31 cellular contexts compared by ENCODE assay signal in genomic region chrX:497201-497710, GRCh38.
"Had no signal": no experiment of that assay in that cellular context is flagged by ENCODE, and none has a peak within 500 bp of the region (broad histone marks: within the 10 kb centered on the region; RNA-seq: fewer than 3 reads in every experiment).

No MANE protein-coding gene starts in this region.

- ATAC-seq: activated naive CD8-positive, alpha-beta T cell treated with anti-CD3 and anti-CD28 coated beads, Interleukin-2, amount 50 U/mL, for 24 hours; Panc1 had no signal

- H3K27ac ChIP-seq: SJSA1, VCaP had no signal

- FAIRE-seq: bronchial epithelial cell had no signal

- H3K36me3 ChIP-seq: SJSA1 had no signal

- H3K27me3 ChIP-seq: SJSA1 had no signal

- H3K4me1 Mint-ChIP-seq: activated B cell treated with CpG ODN at 0.5 μM for 24 hours; activated naive CD4-positive, alpha-beta T cell treated with anti-CD3 and anti-CD28 coated beads, Interleukin-2, amount 10 ng/mL, durations not matched to agents 7 days and 5 days; activated naive CD8-positive, alpha-beta T cell treated with anti-CD3 and anti-CD28 coated beads, Interleukin-2, amount 50 U/mL, for 24 hours had no signal

- DNase-seq: activated B cell treated with CpG ODN at 0.5 μM for 24 hours; activated CD4-positive, alpha-beta memory T cell treated with anti-CD3 and anti-CD28 coated beads for 36 hours; activated CD4-positive, alpha-beta T cell treated with anti-CD3 and anti-CD28 coated beads for 4 hours; activated CD4-positive, alpha-beta T cell treated with anti-CD3 and anti-CD28 coated beads, Interleukin-2, amount 50 U/mL, for 1 hour; activated CD4-positive, CD25-positive, alpha-beta regulatory T cell treated with anti-CD3 and anti-CD28 coated beads, Interleukin-2, amount 50 U/mL, for 72 hours; activated CD8-positive, alpha-beta memory T cell treated with anti-CD3 and anti-CD28 coated beads, Interleukin-2, amount 50 U/mL, for 4 hours; activated effector memory CD4-positive, alpha-beta T cell treated with Interleukin-2 at 50 U/mL for 16 hours; activated naive CD4-positive, alpha-beta T cell treated with anti-CD3 and anti-CD28 coated beads, Interleukin-2, amount 10 ng/mL, durations not matched to agents 7 days and 5 days; activated naive CD8-positive, alpha-beta T cell treated with anti-CD3 and anti-CD28 coated beads, Interleukin-2, amount 50 U/mL, for 24 hours; activated T-cell treated with anti-CD3 and anti-CD28 coated beads, Interleukin-2, amount 50 U/mL, for 48 hours; anterior cingulate cortex; caudate nucleus; NCI-H1092 treated with DMSO at 0.1 percent for 48 hours; NCI-H1417; NCI-H146; NCI-H187 treated with DMSO at 0.1 percent for 48 hours; NCI-H2081; NCI-H345; NCI-H524 treated with DMSO at 0.1 percent for 48 hours; RPMI8226; SHP77 treated with DMSO at 0.1 percent for 48 hours; SW 1271; T-helper 1 cell; T-helper 2 cell; T-helper 9 cell had no signal

- H3K4me1 ChIP-seq: SJSA1 had no signal

- H3K36me3 Mint-ChIP-seq: activated CD4-positive, alpha-beta memory T cell treated with anti-CD3 and anti-CD28 coated beads for 36 hours; activated naive CD4-positive, alpha-beta T cell treated with anti-CD3 and anti-CD28 coated beads, Interleukin-2, amount 10 ng/mL, durations not matched to agents 7 days and 5 days; activated naive CD8-positive, alpha-beta T cell; brain had no signal

- H3K4me3 ChIP-seq: SJSA1 had no signal

- H3K4me3 Mint-ChIP-seq: activated B cell treated with CpG ODN at 0.5 μM for 24 hours; activated CD4-positive, alpha-beta memory T cell treated with anti-CD3 and anti-CD28 coated beads for 36 hours; activated naive CD4-positive, alpha-beta T cell treated with anti-CD3 and anti-CD28 coated beads, Interleukin-2, amount 10 ng/mL, durations not matched to agents 7 days and 5 days; activated naive CD8-positive, alpha-beta T cell; activated naive CD8-positive, alpha-beta T cell treated with anti-CD3 and anti-CD28 coated beads, Interleukin-2, amount 50 U/mL, for 24 hours had no signal

- H3K27ac Mint-ChIP-seq: activated B cell treated with CpG ODN at 0.5 μM for 24 hours; activated CD4-positive, alpha-beta memory T cell treated with anti-CD3 and anti-CD28 coated beads for 36 hours; activated naive CD4-positive, alpha-beta T cell treated with anti-CD3 and anti-CD28 coated beads, Interleukin-2, amount 10 ng/mL, durations not matched to agents 7 days and 5 days; activated naive CD8-positive, alpha-beta T cell; activated naive CD8-positive, alpha-beta T cell treated with anti-CD3 and anti-CD28 coated beads, Interleukin-2, amount 50 U/mL, for 24 hours had no signal
